In genomic region chr14:105525861-105526780, GRCh38 we compare ENCODE assay signal across 8 cellular contexts. TPM values are rescaled to one million over a fixed set of nuclear protein-coding genes. Genes with fewer than 3 reads are reported as not detected.
DNase-seq lines count a peak whose midpoint lies in the region; TF ChIP-seq lines count a peak whose summit lies in the region.

TMEM121 (plus strand) TSS chr14:105526583; CDS start chr14:105528835, 2,252 bp downstream.

- H3K27ac Mint-ChIP-seq in IgD-negative memory B cell = peak within 1 kb of the TSS in 1 of 3 donors; percentile 60

- H3K9ac ChIP-seq in parathyroid adenoma = peak within 1 kb of the TSS; percentile 84

- H3K4me1 Mint-ChIP-seq in IgD-negative memory B cell = peaks cover 5 to 9% (median 9%) of the 10 kb centered on the region in 3 donors

- peak within 1 kb of the TSS; percentile 72 for H3K4me3 ChIP-seq in parathyroid adenoma (ENCODE audit: low read depth, low read length)

- H3K4me1 ChIP-seq in parathyroid adenoma = peaks cover 6% of the 10 kb centered on the region

- H3K79me2 ChIP-seq in parathyroid adenoma = no peaks in the 10 kb centered on the region

- H3K4me2 ChIP-seq in parathyroid adenoma (ENCODE audit: low read length) = peak within 1 kb of the TSS; percentile 98

- H3K36me3 Mint-ChIP-seq in IgD-negative memory B cell = peaks cover 1% of the 10 kb centered on the region

- H3K36me3 ChIP-seq in parathyroid adenoma (ENCODE audit: control insufficient read depth, insufficient read depth, low read length) = no peaks in the 10 kb centered on the region

- no peak for TF ChIP-seq CTCF in parathyroid adenoma (IDR thresholded peaks at IDR 0.05)

- H3K27ac ChIP-seq in parathyroid adenoma = peak within 1 kb of the TSS; percentile 84

- DNase-seq in Ammon's horn (ENCODE audit: low spot score) (peak; percentile 55), globus pallidus (ENCODE audit: low spot score) (peak; percentile 45), NCI-H1092 treated with DMSO at 0.1 percent for 48 hours (lab: John Stamatoyannopoulos, UW) (no peak), NCI-H1048 (lab: John Stamatoyannopoulos, UW) (no peak), NCI-H510A (lab: John Stamatoyannopoulos, UW) (no peak)
- peak; percentile 42 for DNase-seq in activated naive CD4-positive, alpha-beta T cell treated with Interleukin-2 at 50 U/mL for 16 hours

- peak within 1 kb of the TSS; percentile 65 to 88 (median 82) for H3K4me3 Mint-ChIP-seq in IgD-negative memory B cell

- peaks cover 0 to 1% (median 0%) of the 10 kb centered on the region in 3 donors for H3K9me3 Mint-ChIP-seq in IgD-negative memory B cell

- H3K27me3 ChIP-seq in parathyroid adenoma (ENCODE audit: control insufficient read depth, insufficient read depth, low read length) = no peaks in the 10 kb centered on the region

- no peaks in the 10 kb centered on the region for H3K9me3 ChIP-seq in parathyroid adenoma (ENCODE audit: control insufficient read depth, low read length)

- H2AFZ ChIP-seq in parathyroid adenoma = peak within 1 kb of the TSS; percentile 96

- peaks cover 14% of the 10 kb centered on the region for H3K27me3 Mint-ChIP-seq in IgD-negative memory B cell

RNA-seq across cellular contexts. Expression of gene TMEM121, which starts in this region (rescaled TPM):
- 5.5 TPM for polyA plus RNA-seq in IgD-negative memory B cell

Comparison
In these comparisons a context has a peak if more than half of its experiments do, and no peak if none do; other contexts are left out.
1. DNase-seq: peak in Ammon's horn (single experiment), activated naive CD4-positive, alpha-beta T cell treated with Interleukin-2 at 50 U/mL for 16 hours (single experiment) and globus pallidus (single experiment); none in NCI-H1092 treated with DMSO at 0.1 percent for 48 hours (single experiment), NCI-H1048 (single experiment) and NCI-H510A (single experiment).